Comparison of ENCODE assay signal across 1 cellular context in the genomic region with DNA sequence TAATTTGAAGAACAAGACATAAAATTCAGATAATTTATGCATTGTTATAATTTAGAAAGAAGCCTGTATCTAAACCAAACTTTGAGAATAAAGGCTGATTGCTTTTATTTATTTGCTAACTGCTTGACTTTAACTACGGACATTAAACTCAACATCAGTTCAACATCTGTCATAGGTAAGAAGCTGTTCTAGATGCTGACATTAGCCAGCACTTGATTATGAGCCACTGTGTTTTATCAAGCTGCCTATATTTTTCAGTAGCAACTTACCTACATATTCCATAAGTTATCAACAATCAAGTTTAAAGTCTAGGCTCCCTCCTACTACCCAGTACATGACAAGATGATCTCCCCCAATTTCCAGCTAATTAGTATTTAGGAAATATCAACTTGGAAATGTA.
TF ChIP-seq lines count a peak whose summit lies in the region.

No MANE protein-coding gene starts in this region.

TF ChIP-seq in GM12878, 131 proteins besides CTCF, POLR2A, EP300 and RAD21 (continued from another document):
- TF ChIP-seq SREBF2 (IDR thresholded peaks at IDR 0.05; ENCODE audit: low read length): no peak
- TF ChIP-seq KLF5 (IDR thresholded peaks at IDR 0.05; ENCODE audit: partially characterized antibody): no peak
- TF ChIP-seq KDM1A (IDR thresholded peaks at IDR 0.05; ENCODE audit: borderline replicate concordance): no peak
- TF ChIP-seq HDAC6 (IDR thresholded peaks at IDR 0.05; ENCODE audit: unreplicated experiment): no peak
- no peak for TF ChIP-seq STAT1 (conservative IDR thresholded peaks at IDR 0.05)
